Comparison of ENCODE assay signal across 24 cellular contexts in the genomic region with DNA sequence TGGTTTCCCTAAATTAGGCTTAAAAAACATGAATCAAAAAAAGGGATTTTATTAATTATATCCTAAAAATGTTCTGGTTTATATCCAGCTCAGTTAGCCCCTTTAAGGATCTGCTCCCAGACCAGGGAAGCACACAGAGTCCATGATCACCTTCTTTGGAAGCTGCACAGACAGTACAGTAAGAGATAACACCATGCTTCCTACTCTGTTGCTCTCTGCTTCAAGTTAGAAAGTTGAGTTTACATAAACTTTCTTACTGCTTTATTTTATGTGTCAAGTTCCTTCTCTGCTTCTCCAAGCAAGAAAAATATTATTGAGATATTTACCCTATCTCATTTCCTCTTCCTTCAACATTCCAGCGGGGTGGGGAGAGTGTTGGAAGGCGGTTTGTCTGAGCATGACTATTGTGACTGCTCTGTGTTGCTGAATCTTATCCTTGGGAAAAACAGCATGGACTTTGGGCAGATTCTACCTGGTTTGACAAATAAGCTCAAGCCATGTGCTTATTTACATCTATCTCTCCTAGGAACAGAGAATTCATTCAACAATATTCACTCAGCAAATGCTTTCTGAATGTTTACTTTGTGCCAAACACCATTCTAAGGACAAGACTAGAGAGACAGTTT.
DNase-seq lines count a peak whose midpoint lies in the region; ATAC-seq, FAIRE-seq and TF ChIP-seq lines count a peak whose summit lies in the region.
"Had no signal": no experiment of that assay in that cellular context is flagged by ENCODE, and none has a peak within 500 bp of the region (broad histone marks: within the 10 kb centered on the region; RNA-seq: fewer than 3 reads in every experiment).

No MANE protein-coding gene starts in this region.

- intact Hi-C loops in left cardiac atrium (cut with DNase I) = no loop called here
- intact Hi-C loops in cardiac septum (cut with DNase I) = no loop called here
- intact Hi-C loops in endothelial cell of umbilical vein (cut with micrococcal nuclease) = loop anchor here (2.0 kb wide), 1 partner anchor 311 kb away; no protein-coding TSS in a partner anchor
- intact Hi-C loops in HepG2 (cut with micrococcal nuclease; ENCODE audit: unreplicated experiment) = no loop called here
- intact Hi-C loops in upper lobe of right lung (cut with DNase I) = no loop called here

- H3K4me1 Mint-ChIP-seq in chondrocyte (ENCODE audit: low read depth) = peaks cover 5% of the 10 kb centered on the region
- no peaks in the 10 kb centered on the region for H3K4me1 Mint-ChIP-seq in stimulated activated memory B cell treated with anti-CD40 and anti-IgM and Interleukin-4, amounts not matched to agents 10 μg/mL and 1 μg/mL and 100 μg/mL, for 72 hours
- H3K4me1 Mint-ChIP-seq: CD4-positive, CD25-positive, alpha-beta regulatory T cell; IgD-negative memory B cell had no signal

- H3K9me1 ChIP-seq in endothelial cell of umbilical vein (replicated peaks; ENCODE audit: control insufficient read depth, extremely low read depth, insufficient read depth, low read length) = no peaks in the 10 kb centered on the region

- H3K4me3 Mint-ChIP-seq in chondrocyte (ENCODE audit: unreplicated experiment) = no peak overlapping the region
- no peak overlapping the region for H3K4me3 Mint-ChIP-seq in stimulated activated memory B cell treated with anti-CD40 and anti-IgM and Interleukin-4, amounts not matched to agents 10 μg/mL and 1 μg/mL and 100 μg/mL, for 72 hours
- H3K4me3 Mint-ChIP-seq: CD4-positive, CD25-positive, alpha-beta regulatory T cell; IgD-negative memory B cell had no signal

- H3K36me3 Mint-ChIP-seq in chondrocyte (ENCODE audit: low read depth) = no peaks in the 10 kb centered on the region
- no peaks in the 10 kb centered on the region for H3K36me3 Mint-ChIP-seq in stimulated activated memory B cell treated with anti-CD40 and anti-IgM and Interleukin-4, amounts not matched to agents 10 μg/mL and 1 μg/mL and 100 μg/mL, for 72 hours
- H3K36me3 Mint-ChIP-seq: CD4-positive, CD25-positive, alpha-beta regulatory T cell had no signal

- FAIRE-seq in endothelial cell of umbilical vein (lab: Jason Lieb, UNC) (peak; percentile 54), HepG2 (lab: Jason Lieb, UNC) (no peak)
- FAIRE-seq: A204.1, HTR-8/SVneo had no signal

- H3K4me1 ChIP-seq in endothelial cell of umbilical vein (ENCODE audit: control insufficient read depth, extremely low read depth, insufficient read depth, low read length) (peaks cover 15% of the 10 kb centered on the region), HepG2 (ENCODE audit: insufficient read depth, low read length) (peaks cover 11% of the 10 kb centered on the region), upper lobe of right lung (no peaks in the 10 kb centered on the region)
- H3K4me1 ChIP-seq: BE2C, Caco-2, HAP-1 had no signal

- TF ChIP-seq POLR2A in endothelial cell of umbilical vein (IDR thresholded peaks at IDR 0.05; ENCODE audit: low read depth, low read length) (no peak), HepG2 (IDR thresholded peaks at IDR 0.05; ENCODE audit: insufficient read depth in 1 of 2, low read depth in 2 of 2, low read length in 2 of 2) (no peak)

- BruUV-seq in endothelial cell of umbilical vein (replicated peaks; lab: Mats Ljungman, UMichigan) = no TSS peak
- BruUV-seq in HepG2 (replicated peaks; lab: Mats Ljungman, UMichigan) = no TSS peak

- in situ Hi-C loops in HepG2 (cut with HindIII; ENCODE audit: extremely low pct_ligation_motif_present, low pct_unique_long_range_greater_than_20kb) = no loop called here

- H3K36me3 ChIP-seq in endothelial cell of umbilical vein (ENCODE audit: control insufficient read depth in 2 of 2, extremely low read depth in 1 of 2, insufficient read depth in 2 of 2, low read length in 2 of 2) (no peaks in the 10 kb centered on the region), HepG2 (replicated peaks in 1 of 2; ENCODE audit: control insufficient read depth in 1 of 2, insufficient read depth in 2 of 2, low read length in 2 of 2) (no peaks in the 10 kb centered on the region), upper lobe of right lung (no peaks in the 10 kb centered on the region)
- H3K36me3 ChIP-seq: BE2C, HAP-1 had no signal

- H3K4me3 ChIP-seq in endothelial cell of umbilical vein (replicated peaks in 1 of 3; ENCODE audit: insufficient read depth in 1 of 3, low read depth in 1 of 3, low read length in 3 of 3) = no peak overlapping the region
- H3K4me3 ChIP-seq in HepG2 (replicated peaks in 1 of 3; ENCODE audit: insufficient read depth in 1 of 3, low read depth in 2 of 3, low read length in 3 of 3) = no peak overlapping the region; a peak in 1 of 6 replicates
- H3K4me3 ChIP-seq in upper lobe of right lung = no peak overlapping the region
- H3K4me3 ChIP-seq: HAP-1 had no signal

- H3K27ac Mint-ChIP-seq in chondrocyte (ENCODE audit: unreplicated experiment) = no peak overlapping the region
- H3K27ac Mint-ChIP-seq in stimulated activated memory B cell treated with anti-CD40 and anti-IgM and Interleukin-4, amounts not matched to agents 10 μg/mL and 1 μg/mL and 100 μg/mL, for 72 hours = no peak overlapping the region
- H3K27ac Mint-ChIP-seq: CD4-positive, CD25-positive, alpha-beta regulatory T cell; IgD-negative memory B cell had no signal

- peaks cover 11% of the 10 kb centered on the region for H3K9me3 Mint-ChIP-seq in chondrocyte (ENCODE audit: low read depth)
- peaks cover 8% of the 10 kb centered on the region for H3K9me3 Mint-ChIP-seq in stimulated activated memory B cell treated with anti-CD40 and anti-IgM and Interleukin-4, amounts not matched to agents 10 μg/mL and 1 μg/mL and 100 μg/mL, for 72 hours

- TF ChIP-seq EP300 in HepG2 (IDR thresholded peaks at IDR 0.05; ENCODE audit: low read depth in 2 of 2, low read length in 2 of 2) (no peak), HepG2 (CRISPR knock-in tag; IDR thresholded peaks at IDR 0.05; ENCODE audit: borderline replicate concordance) (no peak)

- POLR2A ChIA-PET in endothelial cell of umbilical vein (lab: Charles Lee) (no interaction called here), HepG2 (lab: Yijun Ruan, JAX) (no interaction called here)

- H4K20me1 ChIP-seq in endothelial cell of umbilical vein (replicated peaks; ENCODE audit: control insufficient read depth, extremely low read depth, insufficient read depth, low read length) = no peaks in the 10 kb centered on the region
- no peaks in the 10 kb centered on the region for H4K20me1 ChIP-seq in HepG2 (ENCODE audit: insufficient read depth, low read length)

- H3K27me3 Mint-ChIP-seq in chondrocyte (ENCODE audit: low read depth) = peaks cover 2% of the 10 kb centered on the region
- H3K27me3 Mint-ChIP-seq in stimulated activated memory B cell treated with anti-CD40 and anti-IgM and Interleukin-4, amounts not matched to agents 10 μg/mL and 1 μg/mL and 100 μg/mL, for 72 hours = peaks cover 20% of the 10 kb centered on the region
- H3K27me3 Mint-ChIP-seq: CD4-positive, CD25-positive, alpha-beta regulatory T cell had no signal

- H2AFZ ChIP-seq in endothelial cell of umbilical vein (ENCODE audit: low read depth, low read length) (peak overlapping the region; percentile 36), HepG2 (ENCODE audit: low read length) (no peak overlapping the region)

- no peak for TF ChIP-seq CTCF in endothelial cell of umbilical vein (IDR thresholded peaks at IDR 0.05; ENCODE audit: extremely low read depth in 1 of 2, insufficient read depth in 1 of 2, low read depth in 1 of 2, low read length in 2 of 2)
- TF ChIP-seq CTCF in HepG2 (CRISPR knock-in tag; IDR thresholded peaks at IDR 0.05) = no peak
- TF ChIP-seq CTCF in upper lobe of right lung (IDR thresholded peaks at IDR 0.05) = no peak
- no peak for TF ChIP-seq CTCF in chondrocyte (IDR thresholded peaks at IDR 0.05)

- CTCF ChIA-PET in endothelial cell of umbilical vein (lab: Charles Lee) (interaction anchor here (0.7 to 2.4 kb wide), 8 partner anchors 9 to 310 kb away, joined by 3 to 16 read pairs (median 4); a partner anchor contains a TSS), HepG2 (lab: Yijun Ruan, JAX; ENCODE audit: low intra/inter-chr PET ratio, low total read pairs) (no interaction called here)

- peak overlapping the region; percentile 50 for H3K9ac ChIP-seq in endothelial cell of umbilical vein (replicated peaks; ENCODE audit: extremely low read depth, insufficient read depth, low read length)
- no peak overlapping the region for H3K9ac ChIP-seq in HepG2 (ENCODE audit: insufficient read depth, low read depth, low read length)

- H3K27me3 ChIP-seq in endothelial cell of umbilical vein (ENCODE audit: control insufficient read depth in 2 of 2, insufficient read depth in 2 of 2, low read length in 2 of 2) = no peaks in the 10 kb centered on the region
- H3K27me3 ChIP-seq in HepG2 (ENCODE audit: control insufficient read depth in 1 of 2, insufficient read depth in 2 of 2, low read length in 2 of 2) = no peaks in the 10 kb centered on the region
- H3K27me3 ChIP-seq in upper lobe of right lung = no peaks in the 10 kb centered on the region
- H3K27me3 ChIP-seq: BE2C had no signal

- dilution Hi-C loops in endothelial cell of umbilical vein (cut with MboI; ENCODE audit: extremely low pct_ligation_motif_present, low sequenced_read_pairs) = no loop called here

- H3K79me2 ChIP-seq in endothelial cell of umbilical vein (ENCODE audit: control insufficient read depth, insufficient read depth, low read length) = no peaks in the 10 kb centered on the region
- H3K79me2 ChIP-seq in HepG2 (ENCODE audit: insufficient read depth, low read length) = no peaks in the 10 kb centered on the region

- H3K27ac ChIP-seq in endothelial cell of umbilical vein (ENCODE audit: insufficient read depth, low read depth, low read length) = peak overlapping the region; percentile 78
- no peak overlapping the region for H3K27ac ChIP-seq in HepG2 (ENCODE audit: extremely low read length, insufficient read depth, low read length)
- H3K27ac ChIP-seq in upper lobe of right lung = no peak overlapping the region

- H3K4me2 ChIP-seq in endothelial cell of umbilical vein (ENCODE audit: insufficient read depth, low read length) = peak overlapping the region; percentile 65
- H3K4me2 ChIP-seq in HepG2 (ENCODE audit: low read depth, low read length) = peak overlapping the region; percentile 41

- 4% methylated on average over 2 of the region's 2 CpGs for WGBS in HepG2 (ENCODE audit: low lambda C conversion rate)

- ATAC-seq in left cardiac atrium = peak; percentile 19 to 78
- ATAC-seq in HepG2 = peak; percentile 79
- ATAC-seq in upper lobe of right lung = peak; percentile 30
- ATAC-seq in stimulated activated memory B cell treated with anti-CD40 and anti-IgM and Interleukin-4, amounts not matched to agents 10 μg/mL and 1 μg/mL and 100 μg/mL, for 72 hours = no peak
- ATAC-seq: PC-3 had no signal

- H3K9me3 ChIP-seq in endothelial cell of umbilical vein (replicated peaks; ENCODE audit: control insufficient read depth, insufficient read depth, low read length) = no peaks in the 10 kb centered on the region
- no peaks in the 10 kb centered on the region for H3K9me3 ChIP-seq in HepG2 (ENCODE audit: low read length)
- no peaks in the 10 kb centered on the region for H3K9me3 ChIP-seq in upper lobe of right lung
- H3K9me3 ChIP-seq: BE2C, Caco-2, HAP-1 had no signal

- DNase-seq in left cardiac atrium (peak; percentile 44), cardiac septum (ENCODE audit: low spot score) (no peak), endothelial cell of umbilical vein (ENCODE audit: low read depth, low spot score) (peak; percentile 86), HepG2 (ENCODE audit: low spot score) (peak; percentile 39), upper lobe of right lung (no peak), chondrocyte (ENCODE audit: low spot score) (no peak), globus pallidus (ENCODE audit: low spot score) (no peak)
- DNase-seq: BE2C; Caco-2; CD4-positive, CD25-positive, alpha-beta regulatory T cell; DMS153; GDM1; Karpas-422; NCI-H1436; NCI-H1930; NCI-H345; NCI-H524 treated with DMSO at 0.1 percent for 48 hours; PC-3; RPMI8226 had no signal

- TF ChIP-seq RAD21 in HepG2 (CRISPR knock-in tag; IDR thresholded peaks at IDR 0.05) = no peak

Comparison
In these comparisons a context has a peak if more than half of its experiments do, and no peak if none do; other contexts are left out.
1. DNase-seq: peak in left cardiac atrium (single experiment), endothelial cell of umbilical vein (single experiment) and HepG2 (single experiment); none in cardiac septum (single experiment), upper lobe of right lung (single experiment), chondrocyte (single experiment) and globus pallidus (single experiment).